In genomic region chrX:108020631-108021030, GRCh38 we compare ENCODE assay signal across 10 cellular contexts. TPM values are rescaled to one million over a fixed set of nuclear protein-coding genes. Genes with fewer than 3 reads are reported as not detected.
DNase-seq lines count a peak whose midpoint lies in the region; ATAC-seq and TF ChIP-seq lines count a peak whose summit lies in the region.
"Had no signal": no experiment of that assay in that cellular context is flagged by ENCODE, and none has a peak within 500 bp of the region (broad histone marks: within the 10 kb centered on the region; RNA-seq: fewer than 3 reads in every experiment).

No MANE protein-coding gene starts in this region.

- H3K36me3 ChIP-seq in HEK293 (ENCODE audit: control insufficient read depth in 2 of 2, insufficient read depth in 1 of 2, low read length in 2 of 2) (no peaks in the 10 kb centered on the region), kidney epithelial cell (ENCODE audit: control insufficient read depth, insufficient read depth, low read length) (no peaks in the 10 kb centered on the region)

- H3K4me1 ChIP-seq in HEK293 (ENCODE audit: control insufficient read depth, insufficient read depth, low read length) = no peaks in the 10 kb centered on the region

- H3K27ac ChIP-seq in HEK293 (ENCODE audit: extremely low read depth, low read depth, low read length) = no peak overlapping the region

- H3K27me3 Mint-ChIP-seq in activated CD8-positive, alpha-beta T cell treated with anti-CD3 and anti-CD28 coated beads, Interleukin-2, amount 10 ng/mL, durations not matched to agents 7 days and 5 days (ENCODE audit: low read depth) = no peaks in the 10 kb centered on the region
- H3K27me3 Mint-ChIP-seq in Calu3 (ENCODE audit: unreplicated experiment) = no peaks in the 10 kb centered on the region

- no peak for ATAC-seq in activated CD8-positive, alpha-beta T cell treated with anti-CD3 and anti-CD28 coated beads, Interleukin-2, amount 10 ng/mL, durations not matched to agents 7 days and 5 days
- no peak for ATAC-seq in sciatic nerve

- BruUV-seq in Calu3 (replicated peaks; lab: Mats Ljungman, UMichigan) = no TSS peak

- no peaks in the 10 kb centered on the region for H3K9me3 Mint-ChIP-seq in activated CD8-positive, alpha-beta T cell treated with anti-CD3 and anti-CD28 coated beads, Interleukin-2, amount 10 ng/mL, durations not matched to agents 7 days and 5 days (ENCODE audit: insufficient read depth)
- H3K9me3 Mint-ChIP-seq in Calu3 (ENCODE audit: low read depth, unreplicated experiment) = no peaks in the 10 kb centered on the region

- H3K36me3 Mint-ChIP-seq in activated CD8-positive, alpha-beta T cell treated with anti-CD3 and anti-CD28 coated beads, Interleukin-2, amount 10 ng/mL, durations not matched to agents 7 days and 5 days (ENCODE audit: low read depth) = no peaks in the 10 kb centered on the region
- H3K36me3 Mint-ChIP-seq in Calu3 (ENCODE audit: insufficient read depth, unreplicated experiment) = no peaks in the 10 kb centered on the region

- in situ Hi-C loops in G401 (cut with HindIII; ENCODE audit: low sequenced_read_pairs) = no loop called here

- CTCF ChIA-PET in HEK293 (lab: Yijun Ruan, JAX) = interaction anchor here (0.7 to 2.9 kb wide), 14 partner anchors 10 to 283 kb away, joined by 3 to 22 read pairs (median 4); no protein-coding TSS in a partner anchor
- CTCF ChIA-PET in activated CD8-positive, alpha-beta T cell treated with anti-CD3 and anti-CD28 coated beads, Interleukin-2, amount 10 ng/mL, durations not matched to agents 7 days and 5 days (lab: Charles Lee) = interaction anchor here (1.0 to 2.7 kb wide), 15 partner anchors 8 to 119 kb away, joined by 3 to 15 read pairs (median 4); partner anchors contain the start of genes ATG4A, PSMD10 and VSIG1
- CTCF ChIA-PET in Calu3 (lab: Charles Lee) = interaction anchor here (2.9 kb wide), 1 partner anchor 50 kb away, joined by 16 read pairs; no protein-coding TSS in a partner anchor

- no peak; the same call in 1 of the 2 replicates for TF ChIP-seq CTCF in HEK293 (tag by site-specific recombination; IDR thresholded peaks at IDR 0.05)
- TF ChIP-seq CTCF in kidney epithelial cell (IDR thresholded peaks at IDR 0.05; ENCODE audit: insufficient read depth, low read length, poor library complexity, severe bottlenecking) = peak; percentile 48
- TF ChIP-seq CTCF in Calu3 (IDR thresholded peaks at IDR 0.05; ENCODE audit: unreplicated experiment) = no peak

- H3K4me1 Mint-ChIP-seq in activated CD8-positive, alpha-beta T cell treated with anti-CD3 and anti-CD28 coated beads, Interleukin-2, amount 10 ng/mL, durations not matched to agents 7 days and 5 days (ENCODE audit: low read depth) = peaks cover 34% of the 10 kb centered on the region
- H3K4me1 Mint-ChIP-seq in Calu3 (ENCODE audit: low read depth, unreplicated experiment) = peaks cover 26% of the 10 kb centered on the region

- H3K4me3 ChIP-seq in HEK293 (ENCODE audit: low read depth, low read length) = no peak overlapping the region
- H3K4me3 ChIP-seq in kidney epithelial cell (ENCODE audit: low read depth, low read length) = no peak overlapping the region

- H3K9me3 ChIP-seq in HEK293 (ENCODE audit: control insufficient read depth, insufficient read depth, low read depth, low read length) = peaks cover 2% of the 10 kb centered on the region

- H3K4me3 Mint-ChIP-seq in activated CD8-positive, alpha-beta T cell treated with anti-CD3 and anti-CD28 coated beads, Interleukin-2, amount 10 ng/mL, durations not matched to agents 7 days and 5 days = no peak overlapping the region
- no peak overlapping the region for H3K4me3 Mint-ChIP-seq in Calu3 (ENCODE audit: low read depth, unreplicated experiment)

- no peaks in the 10 kb centered on the region for H3K27me3 ChIP-seq in kidney epithelial cell (ENCODE audit: control insufficient read depth, insufficient read depth, low read length)

- intact Hi-C loops in sciatic nerve (cut with DNase I) = no loop called here
- intact Hi-C loops in Calu3 (cut with micrococcal nuclease; ENCODE audit: unreplicated experiment) = loop anchor here (1.0 kb wide), 1 partner anchor 52 kb away; no protein-coding TSS in a partner anchor

- H3K27ac Mint-ChIP-seq in activated CD8-positive, alpha-beta T cell treated with anti-CD3 and anti-CD28 coated beads, Interleukin-2, amount 10 ng/mL, durations not matched to agents 7 days and 5 days = no peak overlapping the region
- no peak overlapping the region for H3K27ac Mint-ChIP-seq in Calu3 (ENCODE audit: unreplicated experiment)

- POLR2A ChIA-PET in HEK293 (lab: Yijun Ruan, JAX) = no interaction called here
- POLR2A ChIA-PET in activated CD8-positive, alpha-beta T cell treated with anti-CD3 and anti-CD28 coated beads, Interleukin-2, amount 10 ng/mL, durations not matched to agents 7 days and 5 days (lab: Charles Lee) = no interaction called here

- peak; percentile 1 for DNase-seq in G401 (ENCODE audit: low spot score)
- DNase-seq in activated CD8-positive, alpha-beta T cell treated with anti-CD3 and anti-CD28 coated beads, Interleukin-2, amount 10 ng/mL, durations not matched to agents 7 days and 5 days = peak; percentile 19
- DNase-seq in kidney epithelial cell (ENCODE audit: low read depth) = no peak
- no peak for DNase-seq in sciatic nerve (ENCODE audit: low spot score)
- no peak for DNase-seq in NCI-H2196 treated with DMSO at 0.1 percent for 48 hours (lab: John Stamatoyannopoulos, UW; ENCODE audit: unreplicated experiment)
- DNase-seq in effector CD4-positive, alpha-beta T cell = no peak
- DNase-seq in Calu3 = no peak

TF ChIP-seq in HEK293, 187 proteins besides CTCF, POLR2A, EP300 and RAD21:
- TF ChIP-seq ZNF677 (tag by site-specific recombination; IDR thresholded peaks at IDR 0.05) (no peak), ZNF585B (tag by site-specific recombination; IDR thresholded peaks at IDR 0.05) (no peak), ZNF146 (tag by site-specific recombination; IDR thresholded peaks at IDR 0.05) (no peak), SP2 (tag by site-specific recombination; IDR thresholded peaks at IDR 0.05) (no peak), ZNF529 (tag by site-specific recombination; IDR thresholded peaks at IDR 0.05; ENCODE audit: insufficient replicate concordance) (no peak), ZNF654 (tag by site-specific recombination; IDR thresholded peaks at IDR 0.05; ENCODE audit: low read depth) (peak; percentile 70), ZNF670 (tag by site-specific recombination; IDR thresholded peaks at IDR 0.05; ENCODE audit: low read depth) (no peak)
TF ChIP-seq in HEK293: peak in this region for 1.

RNA-seq across cellular contexts. Expression of gene VSIG1, which starts 24.2 kb away (rescaled TPM):
- not detected in 2 replicates for total RNA-seq in G401 (2014; rRNA removed; shearing (Covaris generic))
- total RNA-seq in activated CD8-positive, alpha-beta T cell treated with anti-CD3 and anti-CD28 coated beads, Interleukin-2, amount 10 ng/mL, durations not matched to agents 7 days and 5 days = under 1 TPM; 0.53 to 0.60 TPM
- total RNA-seq in kidney epithelial cell = 0.27 and 0.29 TPM in 2 replicates
- 0.36 TPM for total RNA-seq in sciatic nerve
- total RNA-seq in Calu3 (2022) = 2.6 and 23.2 TPM in 2 replicates
- total RNA-seq: skeletal muscle tissue had no signal

RNA-seq across cellular contexts. Expression of gene TEX13B, which starts 38.5 kb away (rescaled TPM):
- not detected in 2 replicates for total RNA-seq in G401 (2014; rRNA removed; shearing (Covaris generic))
- not detected for total RNA-seq in activated CD8-positive, alpha-beta T cell treated with anti-CD3 and anti-CD28 coated beads, Interleukin-2, amount 10 ng/mL, durations not matched to agents 7 days and 5 days
- total RNA-seq in kidney epithelial cell = not detected in 2 replicates
- not detected for total RNA-seq in sciatic nerve
- not detected in 2 replicates for total RNA-seq in Calu3 (2022)
- total RNA-seq: skeletal muscle tissue; T-helper 2 cell treated with Interferon-gamma antibody and Interleukin-4, amounts not matched to agents 100 ng/mL and 5 ng/mL, for 36 hours had no signal

Comparison
In these comparisons a context has a peak if more than half of its experiments do, and no peak if none do; other contexts are left out.
1. DNase-seq: peak in G401 (single experiment) and activated CD8-positive, alpha-beta T cell treated with anti-CD3 and anti-CD28 coated beads, Interleukin-2, amount 10 ng/mL, durations not matched to agents 7 days and 5 days (single experiment); none in kidney epithelial cell (single experiment), sciatic nerve (single experiment), NCI-H2196 treated with DMSO at 0.1 percent for 48 hours (single experiment), effector CD4-positive, alpha-beta T cell (single experiment) and Calu3 (single experiment).